ENCODE assay signal across 19 cellular contexts in the genomic region with DNA sequence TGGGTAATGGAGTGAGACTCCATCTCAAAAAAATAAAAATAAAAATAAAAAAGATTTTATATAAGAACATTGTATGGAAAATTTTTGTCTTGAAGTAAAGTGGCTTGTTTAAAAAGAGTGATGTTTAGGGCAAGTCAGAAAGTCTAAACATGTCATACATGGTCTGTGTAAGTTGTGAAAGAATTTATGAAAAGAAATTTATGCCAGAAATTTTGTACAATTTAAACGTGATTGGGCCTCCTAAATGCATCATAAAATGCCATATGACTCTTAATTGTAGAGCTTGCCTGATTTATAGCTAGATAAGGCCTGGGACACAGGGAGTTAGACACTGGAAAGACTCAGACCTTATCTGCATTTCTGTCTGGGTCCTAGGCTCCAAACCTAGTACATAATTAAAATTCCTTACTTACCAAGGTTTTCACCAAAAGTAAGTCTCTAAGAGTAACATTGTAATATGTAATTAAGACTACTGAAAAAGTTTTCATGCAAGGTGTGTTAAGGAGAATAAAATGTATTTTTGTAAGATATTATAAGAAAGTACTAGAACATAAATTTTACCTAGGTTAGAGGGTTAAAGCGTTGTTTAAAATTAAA.
A peak's percentile ranks its signal among the peaks of the same experiment; 100 is the strongest.
DNase-seq lines count a peak whose midpoint lies in the region; ATAC-seq and TF ChIP-seq lines count a peak whose summit lies in the region.
"Had no signal": no experiment of that assay in that cellular context is flagged by ENCODE, and none has a peak within 500 bp of the region (broad histone marks: within the 10 kb centered on the region; RNA-seq: fewer than 3 reads in every experiment).

No MANE protein-coding gene starts in this region.

- H3F3A ChIP-seq in PC-3 (ENCODE audit: low read length, unreplicated experiment), result peaks cover 5% of the 10 kb centered on the region

- BruUV-seq in PC-3 (replicated peaks; lab: Mats Ljungman, UMichigan), result no TSS peak

- H4K8ac ChIP-seq in mesendoderm (ENCODE audit: low read depth, low read length), result no peak overlapping the region

- no peak overlapping the region for H3K9ac ChIP-seq in PC-3 (ENCODE audit: low read length)
- H3K9ac ChIP-seq in mesendoderm (ENCODE audit: low read length), result no peak overlapping the region

- H3K9me3 ChIP-seq in PC-3 (ENCODE audit: low read length), result peaks cover 24% of the 10 kb centered on the region
- H3K9me3 ChIP-seq: BE2C, HAP-1 had no signal

- no peak overlapping the region for H3K56ac ChIP-seq in mesendoderm (ENCODE audit: low read length)

- no CpG with 5 or more reads among the region's 2 CpGs for WGBS in mesendoderm (ENCODE audit: extremely low coverage, insufficient coverage, low lambda C conversion rate)

- H2BK5ac ChIP-seq in mesendoderm (ENCODE audit: low read length), result no peak overlapping the region

- no peaks in the 10 kb centered on the region for H3K9me2 ChIP-seq in PC-3 (replicated peaks; ENCODE audit: low read length)

- H4K20me1 ChIP-seq in PC-3 (ENCODE audit: low read length), result no peaks in the 10 kb centered on the region

- H3K27ac ChIP-seq in PC-3 (ENCODE audit: low read length) (no peak overlapping the region), mesendoderm (ENCODE audit: low read depth, low read length) (no peak overlapping the region)
- H3K27ac ChIP-seq: 22Rv1 had no signal

- DNase-seq in DMS 273 (lab: John Stamatoyannopoulos, UW; ENCODE audit: unreplicated experiment), result peak; percentile 3
- DNase-seq in DMS 273 treated with DMSO at 0.1 percent for 48 hours (lab: John Stamatoyannopoulos, UW), result no peak
- peak; percentile 27 for DNase-seq in ELR (ENCODE audit: low read depth)
- peak; percentile 37 for DNase-seq in PC-3
- DNase-seq in mesendoderm, result peak; percentile 41
- DNase-seq in NOMO-1 treated with dmso at 0.1 percent for 144 hours (lab: John Stamatoyannopoulos, UW; ENCODE audit: unreplicated experiment), result no peak
- no peak for DNase-seq in medulla oblongata (ENCODE audit: extremely low spot score)
- DNase-seq: BE2C; C1 segment of cervical spinal cord; CD4-positive, CD25-positive, alpha-beta regulatory T cell; CD8-positive, alpha-beta memory T cell; COR-L47; DMS153; DND-41; EL; IMR-90 had no signal

- ATAC-seq in PC-3, result no peak
- ATAC-seq: K562 had no signal

- H3K27me3 ChIP-seq in PC-3 (ENCODE audit: low read length) (no peaks in the 10 kb centered on the region), mesendoderm (ENCODE audit: insufficient read depth, low read length, poor library complexity) (no peaks in the 10 kb centered on the region)

- no peaks in the 10 kb centered on the region for H3K79me1 ChIP-seq in mesendoderm (ENCODE audit: low read length)

- H2AFZ ChIP-seq in PC-3 (ENCODE audit: low read length), result no peak overlapping the region

- TF ChIP-seq CTCF in PC-3 (conservative IDR thresholded peaks at IDR 0.05; ENCODE audit: low read depth, low read length), result no peak

- H3K4me2 ChIP-seq in PC-3 (ENCODE audit: low read length), result no peak overlapping the region
- no peak overlapping the region for H3K4me2 ChIP-seq in mesendoderm (ENCODE audit: low read length)

- POLR2A ChIA-PET in PC-3 (lab: Charles Lee; ENCODE audit: unreplicated experiment), result no interaction called here

- H2BK15ac ChIP-seq in mesendoderm (replicated peaks; ENCODE audit: low read depth), result no peak overlapping the region

- CTCF ChIA-PET in PC-3 (lab: Charles Lee), result no interaction called here

- H3K4me1 ChIP-seq in PC-3 (ENCODE audit: insufficient read depth, low read length) (peaks cover 15% of the 10 kb centered on the region), mesendoderm (ENCODE audit: control insufficient read depth, low read depth, low read length) (no peaks in the 10 kb centered on the region)
- H3K4me1 ChIP-seq: BE2C, HAP-1 had no signal

- intact Hi-C loops in PC-3 (cut with micrococcal nuclease), result no loop called here

- no peak overlapping the region for H3K4me3 ChIP-seq in PC-3 (ENCODE audit: low read length)
- H3K4me3 ChIP-seq in mesendoderm (ENCODE audit: low read length), result no peak overlapping the region
- H3K4me3 ChIP-seq: HAP-1, K562 had no signal

- H3K36me3 ChIP-seq in PC-3 (ENCODE audit: low read depth, low read length) (peaks cover 5% of the 10 kb centered on the region; the same call in 1 of the 2 replicates), mesendoderm (ENCODE audit: control insufficient read depth, insufficient read depth, low read length) (no peaks in the 10 kb centered on the region)
- H3K36me3 ChIP-seq: BE2C, HAP-1 had no signal

- no peak overlapping the region for H3K4ac ChIP-seq in mesendoderm (ENCODE audit: low read depth, low read length)

- H4K5ac ChIP-seq in mesendoderm (ENCODE audit: low read length), result no peak overlapping the region

- no peak overlapping the region for H2BK120ac ChIP-seq in mesendoderm (ENCODE audit: low read depth, low read length)

- no peaks in the 10 kb centered on the region for H3K79me2 ChIP-seq in PC-3 (ENCODE audit: low read length)
- no peaks in the 10 kb centered on the region for H3K79me2 ChIP-seq in mesendoderm (ENCODE audit: control insufficient read depth, insufficient read depth, low read length)

- no peak overlapping the region for H3K18ac ChIP-seq in mesendoderm (ENCODE audit: low read length)

- no peak overlapping the region for H2AK5ac ChIP-seq in mesendoderm (ENCODE audit: low read length)

- no peak overlapping the region for H3K23ac ChIP-seq in mesendoderm (ENCODE audit: low read length)

Comparison
In these comparisons a context has a peak if more than half of its experiments do, and no peak if none do; other contexts are left out.
1. DNase-seq: peak in DMS 273 (single experiment), ELR (single experiment), PC-3 (single experiment) and mesendoderm (single experiment); none in DMS 273 treated with DMSO at 0.1 percent for 48 hours (single experiment), NOMO-1 treated with dmso at 0.1 percent for 144 hours (single experiment) and medulla oblongata (single experiment).